ENCODE assay signal across 17 cellular contexts in genomic region chr16:301235-301634, GRCh38. TPM values are rescaled to one million over a fixed set of nuclear protein-coding genes. Genes with fewer than 3 reads are reported as not detected.
A peak's percentile ranks its signal among the peaks of the same experiment; 100 is the strongest.
DNase-seq lines count a peak whose midpoint lies in the region; ATAC-seq and TF ChIP-seq lines count a peak whose summit lies in the region.
"Had no signal": no experiment of that assay in that cellular context is flagged by ENCODE, and none has a peak within 500 bp of the region (broad histone marks: within the 10 kb centered on the region; RNA-seq: fewer than 3 reads in every experiment).

No MANE protein-coding gene starts in this region.

- H2BK12ac ChIP-seq in H9 (ENCODE audit: insufficient read length, low read depth, low read length): no peak overlapping the region

- no peaks in the 10 kb centered on the region for H3K9me3 ChIP-seq in H9 (ENCODE audit: control insufficient read depth, low read depth, low read length)
- H3K9me3 ChIP-seq in T-helper 17 cell (ENCODE audit: control insufficient read depth, low read length, poor library complexity, severe bottlenecking): no peaks in the 10 kb centered on the region
- H3K9me3 ChIP-seq: A549; BLaER1 treated with 17β-estradiol and CSF1 and Interleukin-3, amounts not matched to agents 10 nM and 100 nM; Caco-2 had no signal

- peaks cover 4% of the 10 kb centered on the region for H3K36me3 Mint-ChIP-seq in T-helper 1 cell treated with Interleukin-12 subunit alpha and Interleukin-12 subunit beta and Interleukin-4 antibody, amounts not matched to agents 30 μg/mL and 1 μg/mL, for 36 hours (ENCODE audit: low read depth)
- H3K36me3 Mint-ChIP-seq in H9 (ENCODE audit: insufficient read depth in 1 of 3, low read depth in 3 of 3): peaks cover 12 to 46% (median 33%) of the 10 kb centered on the region in 3 experiments; a peak in 6 of 7 replicates
- no peaks in the 10 kb centered on the region for H3K36me3 Mint-ChIP-seq in T-helper 17 cell (ENCODE audit: low read depth)

- no peaks in the 10 kb centered on the region for H3K27me3 Mint-ChIP-seq in T-helper 1 cell treated with Interleukin-12 subunit alpha and Interleukin-12 subunit beta and Interleukin-4 antibody, amounts not matched to agents 30 μg/mL and 1 μg/mL, for 36 hours (ENCODE audit: low read depth)
- no peaks in the 10 kb centered on the region for H3K27me3 Mint-ChIP-seq in H9 (ENCODE audit: low read depth)
- H3K27me3 Mint-ChIP-seq in T-helper 17 cell: no peaks in the 10 kb centered on the region
- H3K27me3 Mint-ChIP-seq: B cell; CD4-positive, alpha-beta T cell had no signal

- no peak overlapping the region for H3K18ac ChIP-seq in H9 (ENCODE audit: insufficient read length, low read depth, low read length)

- H3K4ac ChIP-seq in H9 (ENCODE audit: low read depth, low read length): no peak overlapping the region

- ATAC-seq in T-helper 17 cell: no peak
- ATAC-seq: A549; CD8-positive, alpha-beta T cell had no signal

- no peak for TF ChIP-seq CTCF in H9 (conservative IDR thresholded peaks at IDR 0.05)

- H3K79me2 ChIP-seq in H9 (ENCODE audit: insufficient read depth, low read length): no peaks in the 10 kb centered on the region

- no peak overlapping the region for H3K9ac ChIP-seq in H9 (ENCODE audit: extremely low read depth, insufficient read length, low read length)
- H3K9ac ChIP-seq: BLaER1 treated with 17β-estradiol and CSF1 and Interleukin-3, amounts not matched to agents 10 nM and 100 nM had no signal

- H4K20me1 ChIP-seq in H9 (ENCODE audit: control insufficient read depth, insufficient read depth, insufficient read length): no peaks in the 10 kb centered on the region

- no peaks in the 10 kb centered on the region for H3K79me1 ChIP-seq in H9 (ENCODE audit: insufficient read depth, low read depth, low read length, poor library complexity, severe bottlenecking)

- no CpG with 5 or more reads among the region's 6 CpGs for WGBS in H9 (ENCODE audit: extremely low coverage, insufficient read length, low lambda C conversion rate)

- H3K23me2 ChIP-seq in H9 (ENCODE audit: insufficient read length, low read depth, low read length, poor library complexity, severe bottlenecking): no peaks in the 10 kb centered on the region

- no peak overlapping the region for H2BK120ac ChIP-seq in H9 (ENCODE audit: low read depth, low read length, poor library complexity, severe bottlenecking)

- no peaks in the 10 kb centered on the region for H3K4me1 Mint-ChIP-seq in T-helper 1 cell treated with Interleukin-12 subunit alpha and Interleukin-12 subunit beta and Interleukin-4 antibody, amounts not matched to agents 30 μg/mL and 1 μg/mL, for 36 hours (ENCODE audit: low read depth)
- H3K4me1 Mint-ChIP-seq in H9 (no peaks in the 10 kb centered on the region), T-helper 17 cell (no peaks in the 10 kb centered on the region)
- H3K4me1 Mint-ChIP-seq: B cell had no signal

- no peak overlapping the region for H2AFZ ChIP-seq in H9 (ENCODE audit: low read length)

- H4K5ac ChIP-seq in H9 (ENCODE audit: insufficient read length, low read depth, low read length): no peak overlapping the region

- H3K27ac Mint-ChIP-seq in T-helper 1 cell treated with Interleukin-12 subunit alpha and Interleukin-12 subunit beta and Interleukin-4 antibody, amounts not matched to agents 30 μg/mL and 1 μg/mL, for 36 hours: peak overlapping the region; percentile 4
- peak overlapping the region in 2 of 3 experiments; percentile 39 to 78; a peak in 2 of 7 replicates for H3K27ac Mint-ChIP-seq in H9
- H3K27ac Mint-ChIP-seq in T-helper 17 cell: peak overlapping the region; percentile 21
- H3K27ac Mint-ChIP-seq: B cell; CD4-positive, alpha-beta T cell; CD8-positive, alpha-beta T cell had no signal

- H2BK20ac ChIP-seq in H9 (ENCODE audit: low read depth, low read length, poor library complexity, severe bottlenecking): no peak overlapping the region

- H2BK5ac ChIP-seq in H9 (ENCODE audit: insufficient read length, low read length): no peak overlapping the region

- H2BK15ac ChIP-seq in H9 (ENCODE audit: low read depth, low read length): no peak overlapping the region

- no peak overlapping the region for H3T11ph ChIP-seq in H9 (ENCODE audit: low read length)

- no peak overlapping the region for H4K8ac ChIP-seq in H9 (replicated peaks; ENCODE audit: insufficient read length, low read depth, low read length)

- H3K4me3 Mint-ChIP-seq in T-helper 1 cell treated with Interleukin-12 subunit alpha and Interleukin-12 subunit beta and Interleukin-4 antibody, amounts not matched to agents 30 μg/mL and 1 μg/mL, for 36 hours: no peak overlapping the region
- H3K4me3 Mint-ChIP-seq in H9: no peak overlapping the region
- H3K4me3 Mint-ChIP-seq in T-helper 17 cell: no peak overlapping the region
- H3K4me3 Mint-ChIP-seq: B cell; CD4-positive, alpha-beta T cell; CD8-positive, alpha-beta T cell had no signal

- no peak overlapping the region for H2AK5ac ChIP-seq in H9 (ENCODE audit: insufficient read length, low read length)

- no peak overlapping the region for H3K56ac ChIP-seq in H9 (ENCODE audit: insufficient read length, low read depth, low read length)

- no peak overlapping the region for H3K23ac ChIP-seq in H9 (ENCODE audit: insufficient read length, low read depth, low read length)

- H3K27ac ChIP-seq in H9 (ENCODE audit: insufficient read length, low read depth, low read length): no peak overlapping the region
- H3K27ac ChIP-seq: 22Rv1; A549; BLaER1 treated with 17β-estradiol and CSF1 and Interleukin-3, amounts not matched to agents 10 nM and 100 nM; C4-2B had no signal

- H3K9me3 Mint-ChIP-seq in T-helper 1 cell treated with Interleukin-12 subunit alpha and Interleukin-12 subunit beta and Interleukin-4 antibody, amounts not matched to agents 30 μg/mL and 1 μg/mL, for 36 hours: no peaks in the 10 kb centered on the region
- no peaks in the 10 kb centered on the region for H3K9me3 Mint-ChIP-seq in H9
- H3K9me3 Mint-ChIP-seq: CD4-positive, alpha-beta T cell; CD8-positive, alpha-beta T cell had no signal

- no peak overlapping the region for H4K91ac ChIP-seq in H9 (ENCODE audit: insufficient read length, low read depth, low read length)

- no peak for DNase-seq in T-helper 1 cell
- no peak for DNase-seq in H9
- DNase-seq in T-helper 17 cell: no peak
- DNase-seq in NCI-H2081 (lab: John Stamatoyannopoulos, UW): no peak
- DNase-seq: AML-193; Caco-2; Calu3; CD4-positive, alpha-beta T cell; CD8-positive, alpha-beta T cell; DMS79 treated with DMSO at 0.1 percent for 48 hours; GF-D8 had no signal

- no peaks in the 10 kb centered on the region for H3K4me1 ChIP-seq in H9 (ENCODE audit: insufficient read depth, low read length)
- H3K4me1 ChIP-seq: A549, Caco-2 had no signal

- no peak overlapping the region for H3K14ac ChIP-seq in H9 (ENCODE audit: insufficient read depth, low read length)

- no peaks in the 10 kb centered on the region for H3K27me3 ChIP-seq in H9 (ENCODE audit: insufficient read depth, low read length)
- H3K27me3 ChIP-seq: BLaER1 treated with 17β-estradiol and CSF1 and Interleukin-3, amounts not matched to agents 10 nM and 100 nM had no signal

- no peak overlapping the region for H3K4me2 ChIP-seq in H9 (ENCODE audit: insufficient read depth, insufficient read length, low read length)
- H3K4me2 ChIP-seq: A549; BLaER1 treated with 17β-estradiol and CSF1 and Interleukin-3, amounts not matched to agents 10 nM and 100 nM had no signal

RNA-seq across cellular contexts. Expression of gene PDIA2, which starts 18.3 kb away (rescaled TPM):
- total RNA-seq in H9 (2021) (1.1 and 1.4 TPM in 2 replicates), T-helper 17 cell (under 1 TPM in 1 of 2 donors, not detected in 1; 0.99 TPM)
- total RNA-seq: B cell; Calu3; CD4-positive, alpha-beta T cell; CD8-positive, alpha-beta T cell had no signal

RNA-seq across cellular contexts. Expression of gene ARHGDIG, which starts 20.8 kb away (rescaled TPM):
- total RNA-seq in H9 (2021) (4.2 and 5.9 TPM in 2 replicates), T-helper 17 cell (not detected)
- total RNA-seq: Calu3; CD8-positive, alpha-beta T cell had no signal

RNA-seq across cellular contexts. Expression of gene RGS11, which starts 25.5 kb away (rescaled TPM):
- total RNA-seq in H9 (2021) (2.9 and 3.4 TPM in 2 replicates), T-helper 17 cell (not detected)
- total RNA-seq: B cell; CD4-positive, alpha-beta T cell; CD8-positive, alpha-beta T cell had no signal

RNA-seq across cellular contexts. Expression of gene AXIN1, which starts 51.3 kb away (rescaled TPM):
- 50.9 and 52.5 TPM in 2 replicates for total RNA-seq in H9 (2021)
- 10 to 100 TPM; 38.9 to 42.5 TPM for total RNA-seq in T-helper 17 cell

Comparison
In these comparisons a context has a peak if more than half of its experiments do, and no peak if none do; other contexts are left out.
1. H3K27ac Mint-ChIP-seq: peak in every context shown above with its lines; median percentile 58 in H9; 21 in T-helper 17 cell; 4 in T-helper 1 cell treated with Interleukin-12 subunit alpha and Interleukin-12 subunit beta and Interleukin-4 antibody, amounts not matched to agents 30 μg/mL and 1 μg/mL, for 36 hours.